Comparison of ENCODE assay signal across 8 cellular contexts in genomic region chr19:15125232-15126067, GRCh38. TPM values are rescaled to one million over a fixed set of nuclear protein-coding genes. Genes with fewer than 3 reads are reported as not detected.
DNase-seq lines count a peak whose midpoint lies in the region; ATAC-seq, FAIRE-seq and TF ChIP-seq lines count a peak whose summit lies in the region.

No MANE protein-coding gene starts in this region.

- H3K4me1 Mint-ChIP-seq in nephron, result peaks cover 18% of the 10 kb centered on the region

- peak; percentile 94 for ATAC-seq in stimulated activated naive CD8-positive, alpha-beta T cell treated with anti-CD3 and anti-CD28 coated beads, Interleukin-15, Interleukin-2, amounts not matched to agents 100 U/mL and 50 U/mL, for 24 hours

- in situ Hi-C loops in HAP-1 (cut with MboI; ENCODE audit: low sequenced_read_pairs), result no loop called here

- no peak for TF ChIP-seq CTCF in nephron (IDR thresholded peaks at IDR 0.05; ENCODE audit: unreplicated experiment in 3 of 3)

- no peaks in the 10 kb centered on the region for H3K9me3 ChIP-seq in HAP-1
- H3K9me3 ChIP-seq in MG63, result no peaks in the 10 kb centered on the region

- H3K36me3 Mint-ChIP-seq in nephron (ENCODE audit: low read depth), result peaks cover 20% of the 10 kb centered on the region

- peak; percentile 98 for FAIRE-seq in G401.6 (lab: Jason Lieb, UNC)

- no peaks in the 10 kb centered on the region for H3K9me3 Mint-ChIP-seq in nephron

- peak overlapping the region; percentile 89 to 97 (median 94) for H3K27ac Mint-ChIP-seq in nephron

- DNase-seq in HAP-1 (ENCODE audit: low spot score in 2 of 2), result peak; percentile 98 to 100
- DNase-seq in MG63, result peak; percentile 100
- peak; percentile 99 for DNase-seq in SHP77 (lab: John Stamatoyannopoulos, UW)
- peak; percentile 96 for DNase-seq in activated gamma-delta T cell (lab: John Stamatoyannopoulos, UW)
- peak; percentile 97 for DNase-seq in fibroblast of the conjunctiva (ENCODE audit: low read depth)
- DNase-seq in stimulated activated naive CD8-positive, alpha-beta T cell treated with anti-CD3 and anti-CD28 coated beads, Interleukin-15, Interleukin-2, amounts not matched to agents 100 U/mL and 50 U/mL, for 24 hours, result peak; percentile 99

- H3K4me1 ChIP-seq in HAP-1, result peaks cover 13% of the 10 kb centered on the region

- no peaks in the 10 kb centered on the region for H3K27me3 Mint-ChIP-seq in nephron (ENCODE audit: low read depth)

- peaks cover 13% of the 10 kb centered on the region for H3K36me3 ChIP-seq in HAP-1 (replicated peaks)
- H3K36me3 ChIP-seq in MG63, result peaks cover 32% of the 10 kb centered on the region

- no peaks in the 10 kb centered on the region for H3K27me3 ChIP-seq in HAP-1 (ENCODE audit: low read depth)
- no peaks in the 10 kb centered on the region for H3K27me3 ChIP-seq in MG63

- H3K4me3 ChIP-seq in HAP-1 (peak overlapping the region; percentile 69), MG63 (peak overlapping the region; percentile 73)

- H3K4me3 Mint-ChIP-seq in nephron, result peak overlapping the region; percentile 95 to 97 (median 97)

RNA-seq across cellular contexts. Expression of gene SYDE1, which starts 18.2 kb away (rescaled TPM):
- 90.8 and 120 TPM in 2 replicates for total RNA-seq in MG63 (2014; rRNA removed; shearing (Covaris generic); ENCODE audit: low replicate concordance)

RNA-seq across cellular contexts. Expression of gene OR1I1, which starts 43.4 kb away (rescaled TPM):
- not detected in 2 replicates for total RNA-seq in MG63 (2014; rRNA removed; shearing (Covaris generic); ENCODE audit: low replicate concordance)

Comparison
In these comparisons a context has a peak if more than half of its experiments do, and no peak if none do; other contexts are left out.
1. Peak in every context shown above with its lines: DNase-seq, ATAC-seq and H3K4me3 ChIP-seq.